19 cellular contexts compared by ENCODE assay signal in the genomic region with DNA sequence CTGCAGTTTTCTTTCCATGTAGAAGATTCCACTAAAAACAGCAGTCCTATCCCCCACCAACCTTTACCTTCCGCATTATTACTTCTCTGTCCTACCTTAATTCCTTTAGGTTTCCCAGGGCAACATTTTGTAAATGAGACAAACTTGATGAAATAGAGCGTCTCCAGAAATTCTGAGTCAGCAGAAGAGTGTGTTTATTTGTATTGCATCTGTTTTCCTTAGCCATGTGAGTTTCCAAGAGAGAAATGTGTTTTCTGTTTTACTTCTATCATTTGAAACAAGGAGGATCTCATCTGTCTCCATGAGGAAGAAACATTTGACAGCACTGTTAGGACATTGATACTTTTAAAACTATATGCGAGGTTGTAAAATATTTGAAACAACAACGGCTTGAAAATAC.
"Had no signal": no experiment of that assay in that cellular context is flagged by ENCODE, and none has a peak within 500 bp of the region (broad histone marks: within the 10 kb centered on the region; RNA-seq: fewer than 3 reads in every experiment).

No MANE protein-coding gene starts in this region.

- FAIRE-seq: astrocyte, bronchial epithelial cell had no signal

- H2AFZ ChIP-seq: parathyroid adenoma had no signal

- H3K4me3 ChIP-seq: SJCRH30 had no signal

- H3K4me3 Mint-ChIP-seq: activated CD4-positive, alpha-beta T cell treated with anti-CD3 and anti-CD28 coated beads, Interleukin-2, amount 10 ng/mL, durations not matched to agents 7 days and 5 days; naive thymus-derived CD8-positive, alpha-beta T cell had no signal

- H3K4me1 ChIP-seq: parathyroid adenoma, SJCRH30 had no signal

- H3K27ac Mint-ChIP-seq: activated CD4-positive, alpha-beta T cell treated with anti-CD3 and anti-CD28 coated beads, Interleukin-2, amount 10 ng/mL, durations not matched to agents 7 days and 5 days; naive thymus-derived CD8-positive, alpha-beta T cell had no signal

- H3K36me3 ChIP-seq: neutrophil, SJCRH30 had no signal

- H3K36me3 Mint-ChIP-seq: naive thymus-derived CD8-positive, alpha-beta T cell had no signal

- H3K9me3 ChIP-seq: neutrophil, SJCRH30 had no signal

- H3K4me1 Mint-ChIP-seq: activated CD4-positive, alpha-beta T cell treated with anti-CD3 and anti-CD28 coated beads, Interleukin-2, amount 10 ng/mL, durations not matched to agents 7 days and 5 days; naive thymus-derived CD8-positive, alpha-beta T cell had no signal

- H3K9ac ChIP-seq: parathyroid adenoma had no signal

- H3K27me3 ChIP-seq: neutrophil, SJCRH30 had no signal

- DNase-seq: activated CD4-positive, alpha-beta T cell treated with anti-CD3 and anti-CD28 coated beads, Interleukin-2, amount 10 ng/mL, durations not matched to agents 7 days and 5 days; activated CD8-positive, alpha-beta memory T cell treated with anti-CD3 and anti-CD28 coated beads, Interleukin-2, amount 50 U/mL, for 4 hours; activated effector memory CD4-positive, alpha-beta T cell treated with Interleukin-2 at 50 U/mL for 16 hours; activated naive CD4-positive, alpha-beta T cell treated with anti-CD3 and anti-CD28 coated beads, Interleukin-2, amount 50 U/mL, for 16 hours; activated T-cell treated with anti-CD3 and anti-CD28 coated beads, Interleukin-2, amount 50 U/mL, for 48 hours; cerebellar nuclear complex; dermis blood vessel endothelial cell; effector memory CD4-positive, alpha-beta T cell; naive thymus-derived CD8-positive, alpha-beta T cell; SJCRH30; stimulated activated CD4-positive, alpha-beta T cell treated with anti-CD3 and anti-CD28 coated beads, Interleukin-12 subunit alpha, Interleukin-12 subunit beta, amount 100 ng/mL, for 4 hours; stimulated activated CD4-positive, alpha-beta T cell treated with anti-CD3 and anti-CD28 coated beads, Interleukin-1b, Interleukin-23, amount 100 ng/mL, for 48 hours; stimulated activated naive CD4-positive, alpha-beta T cell treated with Interleukin-2 at 50 U/mL for 16 hours; T1000; trophoblast cell had no signal

- H3K79me2 ChIP-seq: parathyroid adenoma had no signal

- ATAC-seq: naive thymus-derived CD8-positive, alpha-beta T cell had no signal

- H3K9me3 Mint-ChIP-seq: activated CD4-positive, alpha-beta T cell treated with anti-CD3 and anti-CD28 coated beads, Interleukin-2, amount 10 ng/mL, durations not matched to agents 7 days and 5 days had no signal

- H3K27ac ChIP-seq: neutrophil, parathyroid adenoma, SJCRH30 had no signal

- H3K27me3 Mint-ChIP-seq: activated CD4-positive, alpha-beta T cell treated with anti-CD3 and anti-CD28 coated beads, Interleukin-2, amount 10 ng/mL, durations not matched to agents 7 days and 5 days; naive thymus-derived CD8-positive, alpha-beta T cell had no signal
